Comparison of ENCODE assay signal across 1 cellular context in the genomic region with DNA sequence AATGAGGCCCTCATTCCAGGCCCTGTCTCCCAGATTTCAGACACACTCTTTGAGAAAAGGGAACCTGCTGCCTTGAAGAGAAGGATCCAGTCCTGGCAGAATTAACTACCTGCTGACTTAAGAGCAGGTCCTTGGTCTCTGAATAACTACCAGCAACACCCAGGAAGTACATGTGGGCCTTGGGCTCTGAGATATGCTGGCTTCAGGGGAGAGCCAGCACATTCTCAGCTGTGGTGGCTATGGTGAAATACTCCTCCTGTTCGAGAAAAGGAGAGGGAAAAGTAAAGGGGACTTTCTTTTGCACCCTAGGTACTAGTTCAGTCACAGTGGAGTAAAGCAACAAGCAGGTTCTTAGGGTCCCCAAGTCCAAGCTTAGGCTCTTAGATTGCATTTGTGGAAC.
TF ChIP-seq lines count a peak whose summit lies in the region.

No MANE protein-coding gene starts in this region.

TF ChIP-seq in H1, 55 proteins besides CTCF, POLR2A, EP300 and RAD21 (continued from another document):
- TF ChIP-seq, protein P1, sequence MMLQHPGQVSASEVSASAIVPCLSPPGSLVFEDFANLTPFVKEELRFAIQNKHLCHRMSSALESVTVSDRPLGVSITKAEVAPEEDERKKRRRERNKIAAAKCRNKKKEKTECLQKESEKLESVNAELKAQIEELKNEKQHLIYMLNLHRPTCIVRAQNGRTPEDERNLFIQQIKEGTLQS (IDR thresholded peaks at IDR 0.05; ENCODE audit: insufficient read depth, low read depth, low read length) = no peak
- TF ChIP-seq SAP30 (IDR thresholded peaks at IDR 0.05; ENCODE audit: insufficient read depth, insufficient replicate concordance, low read length) (no peak), RNF2 (IDR thresholded peaks at IDR 0.05; ENCODE audit: borderline replicate concordance, low read depth, low read length, missing control alignments, poor library complexity, severe bottlenecking) (no peak), EZH2 (IDR thresholded peaks at IDR 0.05; ENCODE audit: low read depth, low read length, severe bottlenecking) (no peak), KDM5A (IDR thresholded peaks at IDR 0.05; ENCODE audit: low read length) (no peak), CBX8 (IDR thresholded peaks at IDR 0.05; ENCODE audit: borderline replicate concordance, low read depth, low read length) (no peak), SP2 (IDR thresholded peaks at IDR 0.05; ENCODE audit: low read length) (no peak), RXRA (IDR thresholded peaks at IDR 0.05; ENCODE audit: insufficient read depth, low read depth, low read length) (no peak), TBP (IDR thresholded peaks at IDR 0.05; ENCODE audit: low read depth, low read length) (no peak), POU5F1 (IDR thresholded peaks at IDR 0.05; ENCODE audit: low read depth, low read length) (no peak), CHD2 (IDR thresholded peaks at IDR 0.05; ENCODE audit: low read length) (no peak), SIX5 (IDR thresholded peaks at IDR 0.05; ENCODE audit: low read depth, low read length) (no peak), SUZ12 (IDR thresholded peaks at IDR 0.05; ENCODE audit: low read length) (no peak), BRCA1 (IDR thresholded peaks at IDR 0.05; ENCODE audit: low read depth, low read length) (no peak), MAFK (IDR thresholded peaks at IDR 0.05; ENCODE audit: low read depth, low read length) (no peak)
- TF ChIP-seq, protein P2, sequence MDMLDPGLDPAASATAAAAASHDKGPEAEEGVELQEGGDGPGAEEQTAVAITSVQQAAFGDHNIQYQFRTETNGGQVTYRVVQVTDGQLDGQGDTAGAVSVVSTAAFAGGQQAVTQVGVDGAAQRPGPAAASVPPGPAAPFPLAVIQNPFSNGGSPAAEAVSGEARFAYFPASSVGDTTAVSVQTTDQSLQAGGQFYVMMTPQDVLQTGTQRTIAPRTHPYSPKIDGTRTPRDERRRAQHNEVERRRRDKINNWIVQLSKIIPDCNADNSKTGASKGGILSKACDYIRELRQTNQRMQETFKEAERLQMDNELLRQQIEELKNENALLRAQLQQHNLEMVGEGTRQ (IDR thresholded peaks at IDR 0.05; ENCODE audit: low read length) = no peak
